ENCODE assay signal across 8 cellular contexts in the genomic region with DNA sequence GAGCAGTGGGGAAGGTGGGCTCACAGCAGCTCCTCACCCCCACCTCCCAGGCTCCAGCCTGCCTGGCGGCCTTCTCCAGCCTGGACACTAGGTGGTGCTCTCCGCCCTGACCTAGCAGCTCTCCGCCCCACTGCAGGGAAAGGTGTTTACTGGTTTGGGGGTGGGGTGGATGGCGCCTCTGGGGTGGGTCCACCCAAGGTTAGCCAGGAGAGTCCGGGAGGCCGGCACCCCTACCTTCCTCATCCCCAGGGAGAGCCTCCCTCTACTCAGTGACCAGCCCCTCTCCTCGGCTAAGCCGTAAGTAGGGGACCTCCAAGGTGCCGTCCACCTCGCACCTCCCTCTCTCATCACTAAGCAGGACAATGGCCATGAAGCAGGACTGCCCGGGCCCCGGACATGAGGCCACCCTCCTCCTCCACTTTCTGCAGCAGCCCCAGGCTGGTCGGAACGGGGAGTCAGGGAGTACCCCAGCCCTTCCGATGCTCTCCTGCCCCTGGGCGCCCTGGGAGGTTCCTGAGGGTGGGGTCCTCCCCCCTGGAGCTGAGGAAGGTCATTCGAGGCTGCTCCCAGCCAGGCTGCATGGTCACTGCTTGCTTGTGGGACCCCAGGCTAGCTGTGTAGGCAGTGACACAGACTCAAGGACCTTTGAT.
DNase-seq lines count a peak whose midpoint lies in the region; ATAC-seq and TF ChIP-seq lines count a peak whose summit lies in the region.

No MANE protein-coding gene starts in this region.

- BruUV-seq in A673 (replicated peaks; lab: Mats Ljungman, UMichigan), result no TSS peak

- POLR2A ChIA-PET in A673 (lab: Charles Lee; ENCODE audit: low non-redundant PET), result interaction anchor here (0.7 kb wide), 1 partner anchor 235 kb away, joined by 4 read pairs; no protein-coding TSS in a partner anchor

- H3K27ac ChIP-seq in A673 (ENCODE audit: low read depth, low read length, poor library complexity, severe bottlenecking), result no peak overlapping the region

- no peak overlapping the region for H3K4me3 ChIP-seq in A673 (ENCODE audit: low read depth, low read length, poor library complexity, severe bottlenecking)
- peak overlapping the region; percentile 44 for H3K4me3 ChIP-seq in epithelial cell of proximal tubule (ENCODE audit: low read depth, low read length)

- H3K4me1 Mint-ChIP-seq in activated CD8-positive, alpha-beta memory T cell treated with anti-CD3 and anti-CD28 coated beads, Interleukin-2, amount 10 ng/mL, durations not matched to agents 7 days and 5 days, result peaks cover 4% of the 10 kb centered on the region
- peaks cover 7 to 15% of the 10 kb centered on the region in 2 donors for H3K4me1 Mint-ChIP-seq in stimulated activated naive B cell treated with anti-CD40 and anti-IgM and Interleukin-4, amounts not matched to agents 10 μg/mL and 1 μg/mL and 100 μg/mL, for 72 hours

- H3K4me1 ChIP-seq in A673 (ENCODE audit: insufficient read depth, low read length, poor library complexity, severe bottlenecking), result peaks cover 4% of the 10 kb centered on the region

- no peaks in the 10 kb centered on the region for H3K36me3 Mint-ChIP-seq in activated CD8-positive, alpha-beta memory T cell treated with anti-CD3 and anti-CD28 coated beads, Interleukin-2, amount 10 ng/mL, durations not matched to agents 7 days and 5 days
- H3K36me3 Mint-ChIP-seq in stimulated activated naive B cell treated with anti-CD40 and anti-IgM and Interleukin-4, amounts not matched to agents 10 μg/mL and 1 μg/mL and 100 μg/mL, for 72 hours, result no peaks in the 10 kb centered on the region

- peak; percentile 84 for TF ChIP-seq CTCF in A673 (conservative IDR thresholded peaks at IDR 0.05; ENCODE audit: low read depth, low read length)
- TF ChIP-seq CTCF in GM13977 (IDR thresholded peaks at IDR 0.05; ENCODE audit: extremely low read depth, insufficient read depth, missing control alignments), result peak; percentile 95
- TF ChIP-seq CTCF in epithelial cell of proximal tubule (conservative IDR thresholded peaks at IDR 0.05; ENCODE audit: low read depth, low read length), result peak; percentile 84

- CTCF ChIA-PET in A673 (lab: Charles Lee), result interaction anchor here (0.8 to 4.8 kb wide), 3 partner anchors 9 to 84 kb away, joined by 3 to 108 read pairs (median 4); no protein-coding TSS in a partner anchor
- CTCF ChIA-PET in activated CD8-positive, alpha-beta memory T cell treated with anti-CD3 and anti-CD28 coated beads, Interleukin-2, amount 10 ng/mL, durations not matched to agents 7 days and 5 days (lab: Charles Lee), result interaction anchor here (0.6 to 13.5 kb wide), 33 partner anchors 10 to 348 kb away, joined by 3 to 426 read pairs (median 4); a partner anchor contains a TSS

- ATAC-seq in activated CD8-positive, alpha-beta memory T cell treated with anti-CD3 and anti-CD28 coated beads, Interleukin-2, amount 10 ng/mL, durations not matched to agents 7 days and 5 days, result peak; percentile 79
- ATAC-seq in stimulated activated naive B cell treated with anti-CD40 and anti-IgM and Interleukin-4, amounts not matched to agents 10 μg/mL and 1 μg/mL and 100 μg/mL, for 72 hours (replicated peaks), result peak; percentile 68 to 74
- ATAC-seq in HG03460 (IDR thresholded peaks at IDR 0.05; ENCODE audit: unreplicated experiment), result no peak

- no peak overlapping the region for H3K27ac Mint-ChIP-seq in activated CD8-positive, alpha-beta memory T cell treated with anti-CD3 and anti-CD28 coated beads, Interleukin-2, amount 10 ng/mL, durations not matched to agents 7 days and 5 days
- H3K27ac Mint-ChIP-seq in stimulated activated naive B cell treated with anti-CD40 and anti-IgM and Interleukin-4, amounts not matched to agents 10 μg/mL and 1 μg/mL and 100 μg/mL, for 72 hours, result no peak overlapping the region

- H3K9me3 Mint-ChIP-seq in activated CD8-positive, alpha-beta memory T cell treated with anti-CD3 and anti-CD28 coated beads, Interleukin-2, amount 10 ng/mL, durations not matched to agents 7 days and 5 days (ENCODE audit: low read depth), result no peaks in the 10 kb centered on the region
- H3K9me3 Mint-ChIP-seq in stimulated activated naive B cell treated with anti-CD40 and anti-IgM and Interleukin-4, amounts not matched to agents 10 μg/mL and 1 μg/mL and 100 μg/mL, for 72 hours, result no peaks in the 10 kb centered on the region

- H3K4me3 Mint-ChIP-seq in activated CD8-positive, alpha-beta memory T cell treated with anti-CD3 and anti-CD28 coated beads, Interleukin-2, amount 10 ng/mL, durations not matched to agents 7 days and 5 days, result no peak overlapping the region
- peak overlapping the region in 1 of 2 donors; percentile 53 for H3K4me3 Mint-ChIP-seq in stimulated activated naive B cell treated with anti-CD40 and anti-IgM and Interleukin-4, amounts not matched to agents 10 μg/mL and 1 μg/mL and 100 μg/mL, for 72 hours

- H3K36me3 ChIP-seq in A673 (ENCODE audit: insufficient read depth, low read length, poor library complexity, severe bottlenecking), result no peaks in the 10 kb centered on the region

- H3K27me3 ChIP-seq in A673 (replicated peaks; ENCODE audit: insufficient read depth, low read depth, low read length, poor library complexity), result no peaks in the 10 kb centered on the region

- H3K9me3 ChIP-seq in A673 (ENCODE audit: low read depth, low read length, poor library complexity, severe bottlenecking), result no peaks in the 10 kb centered on the region

- in situ Hi-C loops in GM13977 (cut with MboI; ENCODE audit: low pct_unique_long_range_greater_than_20kb, low sequenced_read_pairs, unreplicated experiment), result loop anchor here (10.0 to 25.0 kb wide), 2 partner anchors 93 to 235 kb away; a partner anchor contains a TSS

- peaks cover 7% of the 10 kb centered on the region for H3K27me3 Mint-ChIP-seq in activated CD8-positive, alpha-beta memory T cell treated with anti-CD3 and anti-CD28 coated beads, Interleukin-2, amount 10 ng/mL, durations not matched to agents 7 days and 5 days
- H3K27me3 Mint-ChIP-seq in stimulated activated naive B cell treated with anti-CD40 and anti-IgM and Interleukin-4, amounts not matched to agents 10 μg/mL and 1 μg/mL and 100 μg/mL, for 72 hours, result peaks cover 18 to 24% of the 10 kb centered on the region in 2 donors

- DNase-seq in A673 (ENCODE audit: low spot score), result peak; percentile 61
- DNase-seq in GM13977 (ENCODE audit: low spot score), result peak; percentile 85
- DNase-seq in NCI-H460 (ENCODE audit: extremely low read depth, low read depth), result peak; percentile 18
- DNase-seq in activated CD8-positive, alpha-beta memory T cell treated with anti-CD3 and anti-CD28 coated beads, Interleukin-2, amount 10 ng/mL, durations not matched to agents 7 days and 5 days, result peak; percentile 67
- no peak for DNase-seq in epithelial cell of proximal tubule (ENCODE audit: low read depth)
- peak; percentile 19 for DNase-seq in mucosa of gallbladder (ENCODE audit: low spot score)
- DNase-seq in stimulated activated naive B cell treated with anti-CD40 and anti-IgM and Interleukin-4, amounts not matched to agents 10 μg/mL and 1 μg/mL and 100 μg/mL, for 72 hours, result peak; percentile 39

- intact Hi-C loops in A673 (cut with micrococcal nuclease; ENCODE audit: unreplicated experiment), result loop anchor here (2.0 to 10.0 kb wide), 2 partner anchors 233 to 675 kb away; no protein-coding TSS in a partner anchor
